Comparison of ENCODE assay signal across 8 cellular contexts in genomic region chr1:247331526-247332214, GRCh38. TPM values are rescaled to one million over a fixed set of nuclear protein-coding genes. Genes with fewer than 3 reads are reported as not detected.
DNase-seq lines count a peak whose midpoint lies in the region; ATAC-seq and TF ChIP-seq lines count a peak whose summit lies in the region.

Gene ZNF496 (minus strand): TSS chr1:247331867. CDS start chr1:247329578, 2,289 bp downstream.

- peak within 1 kb of the TSS; percentile 96 for H3K4me3 ChIP-seq in coronary artery

- peak; percentile 42 to 43 for DNase-seq in AML-193 (lab: John Stamatoyannopoulos, UW)
- DNase-seq in NCI-H226: peak; percentile 85
- DNase-seq in activated CD4-positive, alpha-beta T cell treated with anti-CD3 and anti-CD28 coated beads for 36 hours: peak; percentile 69
- DNase-seq in coronary artery (ENCODE audit: low spot score): peak; percentile 86
- peak; percentile 97 for DNase-seq in left kidney (ENCODE audit: low read depth, low spot score)
- peak; percentile 60 to 65 for DNase-seq in stimulated activated CD4-positive, alpha-beta T cell treated with anti-CD3 and anti-CD28 coated beads, Interleukin-2, amount 100 ng/mL, for 24 hours

- H3K27ac ChIP-seq in coronary artery: peak within 1 kb of the TSS; percentile 67 to 96

- no peak for TF ChIP-seq CTCF in coronary artery (IDR thresholded peaks at IDR 0.05)

- H3K4me3 Mint-ChIP-seq in activated CD4-positive, alpha-beta T cell treated with anti-CD3 and anti-CD28 coated beads for 36 hours: peak within 1 kb of the TSS; percentile 78

- no peaks in the 10 kb centered on the region for H3K27me3 Mint-ChIP-seq in activated CD4-positive, alpha-beta T cell treated with anti-CD3 and anti-CD28 coated beads for 36 hours

- POLR2A ChIA-PET in activated CD4-positive, alpha-beta T cell treated with anti-CD3 and anti-CD28 coated beads for 36 hours (lab: Charles Lee): interaction anchor here (0.6 kb wide), 1 partner anchor 148 kb away, joined by 3 read pairs; no protein-coding TSS in a partner anchor

- peak; percentile 54 for ATAC-seq in GM19025 (IDR thresholded peaks at IDR 0.05; ENCODE audit: low read depth, unreplicated experiment)
- ATAC-seq in HG03196 (IDR thresholded peaks at IDR 0.05; ENCODE audit: unreplicated experiment): peak; percentile 61
- peak; percentile 57 for ATAC-seq in activated CD4-positive, alpha-beta T cell treated with anti-CD3 and anti-CD28 coated beads for 36 hours

- CTCF ChIA-PET in activated CD4-positive, alpha-beta T cell treated with anti-CD3 and anti-CD28 coated beads for 36 hours (lab: Charles Lee): interaction anchor here (0.6 to 1.6 kb wide), 3 partner anchors 9 to 209 kb away, joined by 3 to 4 read pairs (median 4); no protein-coding TSS in a partner anchor

- intact Hi-C loops in activated CD4-positive, alpha-beta T cell treated with anti-CD3 and anti-CD28 coated beads for 36 hours (cut with DNase I, micrococcal nuclease): loop anchor here (1.0 to 10.0 kb wide), 13 partner anchors 8 to 1526 kb away; partner anchors contain the start of genes ZNF669 (in 2 of the 2), ZNF670 (in 2 of the 2), AHCTF1 (in 1 of the 2) and SMYD3 (in 1 of the 2)

- peaks cover 20% of the 10 kb centered on the region for H3K36me3 Mint-ChIP-seq in activated CD4-positive, alpha-beta T cell treated with anti-CD3 and anti-CD28 coated beads for 36 hours (ENCODE audit: low read depth)

- no peaks in the 10 kb centered on the region for H3K9me3 Mint-ChIP-seq in activated CD4-positive, alpha-beta T cell treated with anti-CD3 and anti-CD28 coated beads for 36 hours (ENCODE audit: low read depth)

- peaks cover 9% of the 10 kb centered on the region for H3K4me1 Mint-ChIP-seq in activated CD4-positive, alpha-beta T cell treated with anti-CD3 and anti-CD28 coated beads for 36 hours

- H3K27ac Mint-ChIP-seq in activated CD4-positive, alpha-beta T cell treated with anti-CD3 and anti-CD28 coated beads for 36 hours: peak within 1 kb of the TSS; percentile 76

RNA-seq across cellular contexts. Expression of gene ZNF496, which starts in this region (rescaled TPM):
- 1 to 10 TPM; 9.3 to 9.5 TPM for total RNA-seq in activated CD4-positive, alpha-beta T cell treated with anti-CD3 and anti-CD28 coated beads for 36 hours

Comparison
In these comparisons a context has a peak if more than half of its experiments do, and no peak if none do; other contexts are left out.
1. Peak in every context shown above with its lines: DNase-seq, ATAC-seq, H3K4me3 ChIP-seq and H3K27ac ChIP-seq.
2. DNase-seq: peak in every context shown above with its lines; median percentile 97 in left kidney; 86 in coronary artery; 85 in NCI-H226; 69 in activated CD4-positive, alpha-beta T cell treated with anti-CD3 and anti-CD28 coated beads for 36 hours; 62 in stimulated activated CD4-positive, alpha-beta T cell treated with anti-CD3 and anti-CD28 coated beads, Interleukin-2, amount 100 ng/mL, for 24 hours; 42 in AML-193.